Comparison of ENCODE assay signal across 16 cellular contexts in the genomic region with DNA sequence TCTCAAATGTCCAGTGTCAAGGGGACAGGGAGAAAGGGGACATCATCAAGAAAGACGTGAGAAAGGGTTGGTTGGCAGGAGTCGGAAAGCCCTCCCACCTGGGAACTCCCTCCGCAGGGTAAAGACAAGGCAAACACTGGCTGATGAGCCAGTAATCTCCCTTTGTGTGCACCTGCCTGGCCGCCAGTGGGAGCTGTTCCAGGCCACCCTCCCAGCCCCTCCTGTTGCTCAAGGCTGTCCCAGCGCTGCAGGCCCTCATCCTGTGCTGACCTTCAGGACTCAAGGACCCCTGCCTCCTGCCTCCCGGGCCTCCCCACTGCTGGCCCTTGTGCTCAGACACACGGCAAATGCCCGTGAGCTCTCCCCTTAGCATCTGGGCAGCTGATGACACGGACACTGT. TPM values are rescaled to one million over a fixed set of nuclear protein-coding genes. Genes with fewer than 3 reads are reported as not detected.
DNase-seq lines count a peak whose midpoint lies in the region; ATAC-seq and TF ChIP-seq lines count a peak whose summit lies in the region.
"Had no signal": no experiment of that assay in that cellular context is flagged by ENCODE, and none has a peak within 500 bp of the region (broad histone marks: within the 10 kb centered on the region; RNA-seq: fewer than 3 reads in every experiment).

No MANE protein-coding gene starts in this region.

- peak overlapping the region; percentile 82 for H3K14ac ChIP-seq in neuronal stem cell (ENCODE audit: low read length)

- no CpG with 5 or more reads among the region's 9 CpGs for WGBS in neuronal stem cell (ENCODE audit: extremely low coverage in 2 of 2, insufficient read length in 2 of 2, insufficient replicate concordance in 1 of 2), 2 donors
- WGBS in esophagus muscularis mucosa, result 79% methylated on average over 7 of the region's 9 CpGs

- TF ChIP-seq POLR2A in esophagus muscularis mucosa (IDR thresholded peaks at IDR 0.05; ENCODE audit: low read depth), result no peak

- H3K27ac Mint-ChIP-seq in chondrocyte (ENCODE audit: unreplicated experiment), result no peak overlapping the region
- H3K27ac Mint-ChIP-seq: activated naive CD4-positive, alpha-beta T cell treated with anti-CD3 and anti-CD28 coated beads, Interleukin-2, amount 50 U/mL, for 24 hours; naive thymus-derived CD8-positive, alpha-beta T cell; stimulated activated naive CD8-positive, alpha-beta T cell treated with anti-CD3 and anti-CD28 coated beads, Interleukin-15, Interleukin-2, amounts not matched to agents 100 ng/mL and 50 ng/mL, for 24 hours had no signal

- peak overlapping the region; percentile 84 for H2BK15ac ChIP-seq in neuronal stem cell (ENCODE audit: low read length)

- H3K27ac ChIP-seq in neuronal stem cell (replicated peaks; ENCODE audit: low read length) (no peak overlapping the region), esophagus muscularis mucosa (replicated peaks in 1 of 4) (no peak overlapping the region)
- H3K27ac ChIP-seq: psoas muscle had no signal

- peak overlapping the region; percentile 66 for H2BK5ac ChIP-seq in neuronal stem cell (ENCODE audit: low read length)

- H3K27me3 Mint-ChIP-seq in chondrocyte (ENCODE audit: low read depth), result peaks cover 7% of the 10 kb centered on the region
- no peaks in the 10 kb centered on the region for H3K27me3 Mint-ChIP-seq in activated T-cell treated with anti-CD3 and anti-CD28 coated beads, Interleukin-2, amount 50 U/mL, for 4 hours (ENCODE audit: low read depth)
- H3K27me3 Mint-ChIP-seq: activated naive CD4-positive, alpha-beta T cell treated with anti-CD3 and anti-CD28 coated beads, Interleukin-2, amount 50 U/mL, for 24 hours; stimulated activated naive CD8-positive, alpha-beta T cell treated with anti-CD3 and anti-CD28 coated beads, Interleukin-15, Interleukin-2, amounts not matched to agents 100 ng/mL and 50 ng/mL, for 24 hours had no signal

- H2BK120ac ChIP-seq in neuronal stem cell (ENCODE audit: low read depth, low read length), result peak overlapping the region; percentile 72

- H2BK12ac ChIP-seq in neuronal stem cell (ENCODE audit: low read length), result peak overlapping the region; percentile 58

- H3K9ac ChIP-seq in neuronal stem cell (ENCODE audit: low read depth, low read length, poor library complexity), result no peak overlapping the region

- peak overlapping the region; percentile 94 for H3K18ac ChIP-seq in neuronal stem cell (ENCODE audit: low read length)

- no peak for ATAC-seq in activated T-cell treated with anti-CD3 and anti-CD28 coated beads, Interleukin-2, amount 50 U/mL, for 4 hours
- ATAC-seq: naive thymus-derived CD8-positive, alpha-beta T cell had no signal

- TF ChIP-seq CTCF in LNCaP clone FGC (IDR thresholded peaks at IDR 0.05; ENCODE audit: control insufficient read depth, extremely low read depth, insufficient read depth), result peak; percentile 37
- TF ChIP-seq CTCF in chondrocyte (IDR thresholded peaks at IDR 0.05), result peak; percentile 21
- TF ChIP-seq CTCF in esophagus muscularis mucosa (IDR thresholded peaks at IDR 0.05), result no peak

- H3K4me3 ChIP-seq in LNCaP clone FGC (ENCODE audit: low read depth, low read length) (no peak overlapping the region), neuronal stem cell (ENCODE audit: low read length in 2 of 2) (no peak overlapping the region), esophagus muscularis mucosa (no peak overlapping the region)
- H3K4me3 ChIP-seq: breast epithelium, psoas muscle had no signal

- peaks cover 5% of the 10 kb centered on the region for H3K79me1 ChIP-seq in neuronal stem cell (ENCODE audit: low read depth, low read length)

- peaks cover 0 to 6% of the 10 kb centered on the region in 2 donors for H3K36me3 ChIP-seq in neuronal stem cell (replicated peaks in 1 of 2; ENCODE audit: control insufficient read depth in 2 of 2, insufficient read depth in 2 of 2, low read length in 2 of 2)
- no peaks in the 10 kb centered on the region for H3K36me3 ChIP-seq in esophagus muscularis mucosa
- H3K36me3 ChIP-seq: breast epithelium had no signal

- intact Hi-C loops in esophagus muscularis mucosa (cut with DNase I), result no loop called here

- H3K4me1 Mint-ChIP-seq in chondrocyte (ENCODE audit: low read depth), result peaks cover 8% of the 10 kb centered on the region
- H3K4me1 Mint-ChIP-seq in activated T-cell treated with anti-CD3 and anti-CD28 coated beads, Interleukin-2, amount 50 U/mL, for 4 hours (ENCODE audit: low read depth), result no peaks in the 10 kb centered on the region
- H3K4me1 Mint-ChIP-seq: activated naive CD4-positive, alpha-beta T cell treated with anti-CD3 and anti-CD28 coated beads, Interleukin-2, amount 50 U/mL, for 24 hours; naive thymus-derived CD8-positive, alpha-beta T cell had no signal

- H3K23ac ChIP-seq in neuronal stem cell (ENCODE audit: low read depth, low read length, poor library complexity), result peak overlapping the region; percentile 95

- H3K36me3 Mint-ChIP-seq in chondrocyte (ENCODE audit: low read depth), result peaks cover 2% of the 10 kb centered on the region
- no peaks in the 10 kb centered on the region for H3K36me3 Mint-ChIP-seq in activated T-cell treated with anti-CD3 and anti-CD28 coated beads, Interleukin-2, amount 50 U/mL, for 4 hours (ENCODE audit: insufficient read depth)
- H3K36me3 Mint-ChIP-seq: activated naive CD4-positive, alpha-beta T cell treated with anti-CD3 and anti-CD28 coated beads, Interleukin-2, amount 50 U/mL, for 24 hours; naive thymus-derived CD8-positive, alpha-beta T cell had no signal

- H3K27me3 ChIP-seq in neuronal stem cell (ENCODE audit: control insufficient read depth in 3 of 3, insufficient read depth in 3 of 3, low read depth in 1 of 3, low read length in 3 of 3), result no peaks in the 10 kb centered on the region
- peaks cover 0 to 28% (median 0%) of the 10 kb centered on the region in 4 donors for H3K27me3 ChIP-seq in esophagus muscularis mucosa
- H3K27me3 ChIP-seq: breast epithelium had no signal

- peak; percentile 55 for DNase-seq in NCI-H748 (lab: John Stamatoyannopoulos, UW; ENCODE audit: unreplicated experiment)
- DNase-seq in NCI-H748 treated with DMSO at 0.1 percent for 48 hours (lab: John Stamatoyannopoulos, UW), result no peak
- no peak for DNase-seq in LNCaP clone FGC (ENCODE audit: low read depth)
- DNase-seq in chondrocyte (ENCODE audit: low spot score), result no peak
- DNase-seq in neuronal stem cell (ENCODE audit: low spot score), result no peak
- DNase-seq in esophagus muscularis mucosa (ENCODE audit: extremely low spot score), result no peak
- DNase-seq in germinal center (ENCODE audit: low spot score), result no peak
- no peak for DNase-seq in activated T-cell treated with anti-CD3 and anti-CD28 coated beads, Interleukin-2, amount 50 U/mL, for 4 hours
- DNase-seq: naive thymus-derived CD8-positive, alpha-beta T cell; NCI-H1694; NCI-H510A treated with DMSO at 0.1 percent for 48 hours; psoas muscle had no signal

- peak overlapping the region; percentile 97 for H2AK5ac ChIP-seq in neuronal stem cell (ENCODE audit: low read depth, low read length)

- H2AFZ ChIP-seq in neuronal stem cell (ENCODE audit: low read length), result no peak overlapping the region

- no peak overlapping the region for H3K4me3 Mint-ChIP-seq in chondrocyte (ENCODE audit: unreplicated experiment)
- no peak overlapping the region for H3K4me3 Mint-ChIP-seq in activated T-cell treated with anti-CD3 and anti-CD28 coated beads, Interleukin-2, amount 50 U/mL, for 4 hours
- H3K4me3 Mint-ChIP-seq: activated naive CD4-positive, alpha-beta T cell treated with anti-CD3 and anti-CD28 coated beads, Interleukin-2, amount 50 U/mL, for 24 hours; naive thymus-derived CD8-positive, alpha-beta T cell; stimulated activated naive CD8-positive, alpha-beta T cell treated with anti-CD3 and anti-CD28 coated beads, Interleukin-15, Interleukin-2, amounts not matched to agents 100 ng/mL and 50 ng/mL, for 24 hours had no signal

- peak overlapping the region; percentile 43 for H4K8ac ChIP-seq in neuronal stem cell (ENCODE audit: low read depth, low read length)

- H3K9me3 Mint-ChIP-seq in chondrocyte (ENCODE audit: low read depth), result no peaks in the 10 kb centered on the region
- H3K9me3 Mint-ChIP-seq in activated T-cell treated with anti-CD3 and anti-CD28 coated beads, Interleukin-2, amount 50 U/mL, for 4 hours, result no peaks in the 10 kb centered on the region
- H3K9me3 Mint-ChIP-seq: activated naive CD4-positive, alpha-beta T cell treated with anti-CD3 and anti-CD28 coated beads, Interleukin-2, amount 50 U/mL, for 24 hours; naive thymus-derived CD8-positive, alpha-beta T cell; stimulated activated naive CD8-positive, alpha-beta T cell treated with anti-CD3 and anti-CD28 coated beads, Interleukin-15, Interleukin-2, amounts not matched to agents 100 ng/mL and 50 ng/mL, for 24 hours had no signal

- TF ChIP-seq EP300 in esophagus muscularis mucosa (IDR thresholded peaks at IDR 0.05), result no peak

- no peak overlapping the region for H3K4me2 ChIP-seq in neuronal stem cell (ENCODE audit: insufficient read depth, low read length, poor library complexity, severe bottlenecking)

- H3K9me3 ChIP-seq in neuronal stem cell (replicated peaks in 1 of 2; ENCODE audit: control insufficient read depth in 2 of 2, insufficient read depth in 1 of 2, low read depth in 1 of 2, low read length in 2 of 2), result peaks cover 0 to 6% of the 10 kb centered on the region in 2 donors
- H3K9me3 ChIP-seq in esophagus muscularis mucosa, result no peaks in the 10 kb centered on the region
- H3K9me3 ChIP-seq: breast epithelium, psoas muscle had no signal

- H3K4ac ChIP-seq in neuronal stem cell (ENCODE audit: low read length), result no peak overlapping the region

- H4K91ac ChIP-seq in neuronal stem cell (ENCODE audit: low read depth, low read length, poor library complexity), result no peak overlapping the region

- peaks cover 0 to 10% of the 10 kb centered on the region in 2 donors for H3K4me1 ChIP-seq in neuronal stem cell (ENCODE audit: control insufficient read depth in 2 of 2, insufficient read depth in 1 of 2, low read depth in 1 of 2, low read length in 2 of 2)
- no peaks in the 10 kb centered on the region for H3K4me1 ChIP-seq in esophagus muscularis mucosa
- H3K4me1 ChIP-seq: breast epithelium, psoas muscle had no signal

RNA-seq across cellular contexts. Expression of gene FRMD1, which starts 7.4 kb away (rescaled TPM):
- 0.20 to 0.28 TPM in 2 of 3 replicates, not detected in the other for total RNA-seq in chondrocyte
- 0.20 TPM for polyA plus RNA-seq in neuronal stem cell (2013, experiment 1 of 2)
- 0.18 TPM for polyA plus RNA-seq in neuronal stem cell (2013, experiment 2 of 2)
- under 1 TPM in 1 of 4 donors, not detected in 3; 0.17 TPM for total RNA-seq in esophagus muscularis mucosa
- total RNA-seq in activated T-cell treated with anti-CD3 and anti-CD28 coated beads, Interleukin-2, amount 50 U/mL, for 4 hours, result not detected
- total RNA-seq: naive thymus-derived CD8-positive, alpha-beta T cell; T-helper 1 cell treated with Interleukin-12 subunit alpha and Interleukin-12 subunit beta and Interleukin-4 antibody, amounts not matched to agents 30 ng/mL and 1 ng/mL, for 36 hours had no signal
- polyA plus RNA-seq: naive thymus-derived CD8-positive, alpha-beta T cell had no signal

Comparison
In these comparisons a context has a peak if more than half of its experiments do, and no peak if none do; other contexts are left out.
1. CTCF ChIP-seq: peak in LNCaP clone FGC (single experiment) and chondrocyte (single experiment); none in esophagus muscularis mucosa (0 of 3).